Comparison of ENCODE assay signal across 11 cellular contexts in genomic region chr9:129351058-129351641, GRCh38.
DNase-seq lines count a peak whose midpoint lies in the region; ATAC-seq and TF ChIP-seq lines count a peak whose summit lies in the region.
"Had no signal": no experiment of that assay in that cellular context is flagged by ENCODE, and none has a peak within 500 bp of the region (broad histone marks: within the 10 kb centered on the region; RNA-seq: fewer than 3 reads in every experiment).

No MANE protein-coding gene starts in this region.

- H3K9me3 ChIP-seq in Peyer's patch (no peaks in the 10 kb centered on the region), osteoblast (ENCODE audit: low read depth, low read length) (peaks cover 6% of the 10 kb centered on the region)

- H2AFZ ChIP-seq in osteoblast (ENCODE audit: low read length): no peak overlapping the region

- H3K4me1 Mint-ChIP-seq in stimulated activated naive B cell treated with anti-CD40 and anti-IgM and Interleukin-4, amounts not matched to agents 10 μg/mL and 1 μg/mL and 100 μg/mL, for 72 hours: peaks cover 3 to 12% of the 10 kb centered on the region in 2 donors

- no peak overlapping the region for H3K27ac Mint-ChIP-seq in stimulated activated naive B cell treated with anti-CD40 and anti-IgM and Interleukin-4, amounts not matched to agents 10 μg/mL and 1 μg/mL and 100 μg/mL, for 72 hours
- H3K27ac Mint-ChIP-seq: CD4-positive, alpha-beta T cell had no signal

- peaks cover 0 to 18% (median 4%) of the 10 kb centered on the region in 4 donors for H3K4me1 ChIP-seq in Peyer's patch
- H3K4me1 ChIP-seq in osteoblast (ENCODE audit: insufficient read depth, low read length): peaks cover 16% of the 10 kb centered on the region

- H3K27me3 ChIP-seq in Peyer's patch (peaks cover 0 to 8% of the 10 kb centered on the region in 2 donors), osteoblast (ENCODE audit: insufficient read depth, low read length) (no peaks in the 10 kb centered on the region)

- H3K9me3 Mint-ChIP-seq in stimulated activated naive B cell treated with anti-CD40 and anti-IgM and Interleukin-4, amounts not matched to agents 10 μg/mL and 1 μg/mL and 100 μg/mL, for 72 hours: peaks cover 4 to 5% of the 10 kb centered on the region in 2 donors
- H3K9me3 Mint-ChIP-seq: CD4-positive, alpha-beta T cell had no signal

- H3K27ac ChIP-seq in Peyer's patch (peak overlapping the region; percentile 49 to 80 (median 68)), osteoblast (ENCODE audit: low read depth, low read length) (no peak overlapping the region)

- H3K36me3 Mint-ChIP-seq in stimulated activated naive B cell treated with anti-CD40 and anti-IgM and Interleukin-4, amounts not matched to agents 10 μg/mL and 1 μg/mL and 100 μg/mL, for 72 hours: peaks cover 0 to 8% of the 10 kb centered on the region in 2 donors
- H3K36me3 Mint-ChIP-seq: stimulated activated effector memory CD8-positive, alpha-beta T cell treated with anti-CD3 and anti-CD28 coated beads, Interleukin-12 subunit alpha, Interleukin-12 subunit beta, amount 100 ng/mL, for 72 hours had no signal

- no peak overlapping the region for H3K4me3 ChIP-seq in Peyer's patch
- peak overlapping the region; percentile 51 for H3K4me3 ChIP-seq in fibroblast of villous mesenchyme (ENCODE audit: low read depth, low read length)
- no peak overlapping the region for H3K4me3 ChIP-seq in osteoblast (ENCODE audit: insufficient read depth, low read length)

- H3K4me3 Mint-ChIP-seq in stimulated activated naive B cell treated with anti-CD40 and anti-IgM and Interleukin-4, amounts not matched to agents 10 μg/mL and 1 μg/mL and 100 μg/mL, for 72 hours: no peak overlapping the region
- H3K4me3 Mint-ChIP-seq: CD4-positive, alpha-beta T cell had no signal

- no peak for ATAC-seq in HG02840 (IDR thresholded peaks at IDR 0.05; ENCODE audit: low FRiP score, unreplicated experiment)
- ATAC-seq in stimulated activated naive B cell treated with anti-CD40 and anti-IgM and Interleukin-4, amounts not matched to agents 10 μg/mL and 1 μg/mL and 100 μg/mL, for 72 hours (replicated peaks): no peak
- no peak for ATAC-seq in HG03565 (IDR thresholded peaks at IDR 0.05; ENCODE audit: unreplicated experiment)
- ATAC-seq: stimulated activated effector memory CD8-positive, alpha-beta T cell treated with anti-CD3 and anti-CD28 coated beads, Interleukin-12 subunit alpha, Interleukin-12 subunit beta, amount 100 ng/mL, for 72 hours had no signal

- TF ChIP-seq CTCF in Peyer's patch (IDR thresholded peaks at IDR 0.05): no peak
- no peak for TF ChIP-seq CTCF in fibroblast of villous mesenchyme (IDR thresholded peaks at IDR 0.05; ENCODE audit: insufficient read depth, low read depth, low read length)
- no peak for TF ChIP-seq CTCF in osteoblast (IDR thresholded peaks at IDR 0.05; ENCODE audit: extremely low read depth, low read depth, low read length)

- H3K4me2 ChIP-seq in osteoblast (ENCODE audit: insufficient read depth, low read length): peak overlapping the region; percentile 91

- H3K79me2 ChIP-seq in osteoblast (ENCODE audit: insufficient read depth, low read length): no peaks in the 10 kb centered on the region

- no peak for TF ChIP-seq POLR2A in Peyer's patch (IDR thresholded peaks at IDR 0.05)

- H3K36me3 ChIP-seq in Peyer's patch (no peaks in the 10 kb centered on the region), osteoblast (ENCODE audit: insufficient read depth, low read length) (no peaks in the 10 kb centered on the region)

- H3K27me3 Mint-ChIP-seq in stimulated activated naive B cell treated with anti-CD40 and anti-IgM and Interleukin-4, amounts not matched to agents 10 μg/mL and 1 μg/mL and 100 μg/mL, for 72 hours: peaks cover 30 to 61% of the 10 kb centered on the region in 2 donors
- H3K27me3 Mint-ChIP-seq: CD4-positive, alpha-beta T cell had no signal

- H4K20me1 ChIP-seq in osteoblast (ENCODE audit: insufficient read depth, low read length): no peaks in the 10 kb centered on the region

- peak; percentile 25 for DNase-seq in CMK (ENCODE audit: low read depth)
- no peak for DNase-seq in Peyer's patch
- DNase-seq in fibroblast of villous mesenchyme (ENCODE audit: low read depth): no peak
- DNase-seq in osteoblast (ENCODE audit: insufficient read length, low spot score, missing footprints): peak; percentile 87
- no peak for DNase-seq in stimulated activated naive B cell treated with anti-CD40 and anti-IgM and Interleukin-4, amounts not matched to agents 10 μg/mL and 1 μg/mL and 100 μg/mL, for 72 hours
- no peak for DNase-seq in mucosa of gallbladder (ENCODE audit: low spot score)
- DNase-seq: CD4-positive, alpha-beta T cell; NCI-H510A treated with DMSO at 0.1 percent for 48 hours had no signal

Comparison
In these comparisons a context has a peak if more than half of its experiments do, and no peak if none do; other contexts are left out.
1. DNase-seq: peak in CMK (single experiment) and osteoblast (single experiment); none in Peyer's patch (0 of 3), fibroblast of villous mesenchyme (single experiment), stimulated activated naive B cell treated with anti-CD40 and anti-IgM and Interleukin-4, amounts not matched to agents 10 μg/mL and 1 μg/mL and 100 μg/mL, for 72 hours (single experiment) and mucosa of gallbladder (single experiment).